In the genomic region with DNA sequence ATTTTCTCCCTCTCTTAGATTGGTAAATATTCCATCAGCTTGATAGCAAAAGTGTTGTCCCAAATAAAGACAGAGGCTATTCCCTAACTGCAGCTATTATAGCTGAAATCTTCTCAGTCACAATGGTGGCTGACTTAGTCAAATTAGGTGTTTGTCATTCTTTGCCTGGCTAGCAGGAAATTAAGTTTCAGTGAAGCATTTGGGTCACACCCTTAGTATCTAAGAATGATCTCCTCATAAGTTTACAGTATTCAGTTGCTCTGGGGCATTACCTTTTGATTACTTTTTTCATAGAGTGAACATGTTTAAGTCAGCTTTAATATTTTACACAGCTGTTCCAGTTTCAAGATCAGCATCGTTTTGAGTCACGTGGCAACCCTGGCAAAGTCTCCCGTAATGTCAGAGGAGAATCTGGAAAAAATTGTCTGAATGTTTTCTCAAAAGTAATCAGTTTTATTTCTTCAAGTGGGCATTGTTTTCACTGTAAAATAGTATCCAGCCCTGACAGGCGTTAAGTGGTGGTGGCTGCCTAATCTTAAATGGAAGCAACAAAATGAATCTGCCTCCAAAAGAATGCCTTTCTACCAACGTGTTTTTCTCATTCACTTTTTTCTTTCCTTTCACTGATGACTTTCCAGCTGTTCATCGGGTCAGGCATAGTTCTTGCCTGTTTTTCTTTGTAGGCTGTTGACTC, we compare ENCODE assay signal across 17 cellular contexts.
A peak's percentile ranks its signal among the peaks of the same experiment; 100 is the strongest.
DNase-seq lines count a peak whose midpoint lies in the region; ATAC-seq, FAIRE-seq and TF ChIP-seq lines count a peak whose summit lies in the region.
"Had no signal": no experiment of that assay in that cellular context is flagged by ENCODE, and none has a peak within 500 bp of the region (broad histone marks: within the 10 kb centered on the region; RNA-seq: fewer than 3 reads in every experiment).

No MANE protein-coding gene starts in this region.

- H3K27me3 ChIP-seq in adipocyte (replicated peaks; ENCODE audit: control insufficient read depth, insufficient read depth, low read length) (no peaks in the 10 kb centered on the region), gastroesophageal sphincter (no peaks in the 10 kb centered on the region), rectal smooth muscle tissue (ENCODE audit: control insufficient read depth, insufficient read depth, low read length) (no peaks in the 10 kb centered on the region), small intestine (ENCODE audit: control insufficient read depth in 2 of 2, insufficient read depth in 2 of 2, low read length in 2 of 2) (no peaks in the 10 kb centered on the region)
- H3K27me3 ChIP-seq: breast epithelium, spleen had no signal

- ATAC-seq in gastroesophageal sphincter (no peak), omental fat pad (ENCODE audit: low FRiP score) (no peak), WTC11 (no peak)
- ATAC-seq: left lobe of liver, SK-N-SH treated with all-trans-retinoic acid at 6 μM for 48 hours had no signal

- no peak for TF ChIP-seq POLR2A in gastroesophageal sphincter (IDR thresholded peaks at IDR 0.05)

- H3K27ac Mint-ChIP-seq in WTC11 = no peak overlapping the region; the same call in none of the 2 replicates
- H3K27ac Mint-ChIP-seq: endodermal cell had no signal

- CTCF ChIA-PET in WTC11 (lab: Charles Lee) = interaction anchor here (1.2 kb wide), 1 partner anchor 176 kb away, joined by 5 read pairs; no protein-coding TSS in a partner anchor

- H3K4me1 Mint-ChIP-seq in WTC11 = peaks cover 48% of the 10 kb centered on the region

- no peak for FAIRE-seq in small intestine (lab: Jason Lieb, UNC)

- H3K27ac ChIP-seq in gastroesophageal sphincter (no peak overlapping the region), rectal smooth muscle tissue (ENCODE audit: low read depth, low read length) (no peak overlapping the region), small intestine (ENCODE audit: low read depth in 1 of 2, low read length in 1 of 2) (no peak overlapping the region)
- H3K27ac ChIP-seq: breast epithelium, spleen had no signal

- peaks cover 6% of the 10 kb centered on the region; the same call in 1 of the 2 replicates for H3K36me3 Mint-ChIP-seq in WTC11

- DNase-seq in ELR (ENCODE audit: low read depth) = peak; percentile 5
- DNase-seq in adipocyte (ENCODE audit: low read depth) = peak; percentile 41
- no peak for DNase-seq in NCI-H774 (lab: John Stamatoyannopoulos, UW)
- DNase-seq in omental fat pad (ENCODE audit: low spot score) = no peak
- DNase-seq in WTC11 (ENCODE audit: low spot score) = no peak
- DNase-seq in small intestine = no peak
- DNase-seq: activated gamma-delta T cell; endodermal cell; NCI-H1092 treated with DMSO at 0.1 percent for 48 hours; NCI-H2171 treated with DMSO at 0.1 percent for 48 hours; NK-92 treated with Interleukin-12 subunit alpha and Interleukin-12 subunit beta, amount 100 ng/mL, for 24 hours; spleen had no signal

- H3K36me3 ChIP-seq in adipocyte (ENCODE audit: control insufficient read depth, insufficient read depth, low read length, severe bottlenecking) (no peaks in the 10 kb centered on the region), gastroesophageal sphincter (no peaks in the 10 kb centered on the region), rectal smooth muscle tissue (ENCODE audit: control insufficient read depth, insufficient read depth, low read length) (no peaks in the 10 kb centered on the region), small intestine (ENCODE audit: control insufficient read depth in 2 of 2, insufficient read depth in 2 of 2, low read length in 2 of 2) (no peaks in the 10 kb centered on the region)
- H3K36me3 ChIP-seq: breast epithelium, spleen had no signal

- no peak for TF ChIP-seq EP300 in gastroesophageal sphincter (IDR thresholded peaks at IDR 0.05)

- peak overlapping the region; percentile 15 for H3K9ac ChIP-seq in adipocyte (ENCODE audit: low read length)
- H3K9ac ChIP-seq in rectal smooth muscle tissue (ENCODE audit: low read length) = no peak overlapping the region

- peak overlapping the region; percentile 66 for H3K4me3 ChIP-seq in adipocyte (ENCODE audit: low read length)
- H3K4me3 ChIP-seq in gastroesophageal sphincter = peak overlapping the region; percentile 11 to 19
- peak overlapping the region; percentile 8 for H3K4me3 ChIP-seq in rectal smooth muscle tissue (ENCODE audit: low read length)
- no peak overlapping the region for H3K4me3 ChIP-seq in small intestine (ENCODE audit: low read depth in 1 of 2, low read length in 2 of 2)
- H3K4me3 ChIP-seq: spleen had no signal

- H3K4me1 ChIP-seq in adipocyte (ENCODE audit: control insufficient read depth, insufficient read depth, low read length) (peaks cover 10% of the 10 kb centered on the region), gastroesophageal sphincter (peaks cover 0 to 12% (median 0%) of the 10 kb centered on the region in 3 donors), rectal smooth muscle tissue (ENCODE audit: control insufficient read depth, insufficient read depth, low read length) (peaks cover 2% of the 10 kb centered on the region), small intestine (ENCODE audit: control insufficient read depth in 2 of 2, insufficient read depth in 1 of 2, low read depth in 1 of 2, low read length in 1 of 2) (no peaks in the 10 kb centered on the region)
- H3K4me1 ChIP-seq: breast epithelium, spleen had no signal

- H3K9me3 ChIP-seq in adipocyte (ENCODE audit: control insufficient read depth, low read length) (no peaks in the 10 kb centered on the region), gastroesophageal sphincter (no peaks in the 10 kb centered on the region), small intestine (ENCODE audit: control insufficient read depth, low read depth) (no peaks in the 10 kb centered on the region)
- H3K9me3 ChIP-seq: breast epithelium, spleen had no signal

- POLR2A ChIA-PET in WTC11 (lab: Charles Lee) = no interaction called here

- WGBS in gastroesophageal sphincter (ENCODE audit: low coverage in 1 of 2), 2 donors = 4 to 5% methylated on average over 3 to 6 of the region's 6 CpGs
- WGBS in small intestine, 3 donors = 36 to 59% (median 52%) methylated on average over 6 of the region's 6 CpGs

- no peak overlapping the region for H3K4me3 Mint-ChIP-seq in WTC11
- H3K4me3 Mint-ChIP-seq: endodermal cell had no signal

- peaks cover 10% of the 10 kb centered on the region for H3K9me3 Mint-ChIP-seq in WTC11
- H3K9me3 Mint-ChIP-seq: endodermal cell had no signal

- TF ChIP-seq CTCF in gastroesophageal sphincter (IDR thresholded peaks at IDR 0.05) = no peak
- no peak for TF ChIP-seq CTCF in omental fat pad (IDR thresholded peaks at IDR 0.05)
- TF ChIP-seq CTCF in WTC11 (IDR thresholded peaks at IDR 0.05) = no peak

- H3K27me3 Mint-ChIP-seq in WTC11 (ENCODE audit: low read depth) = no peaks in the 10 kb centered on the region

TF ChIP-seq in WTC11, 78 proteins besides CTCF, POLR2A, EP300 and RAD21:
- TF ChIP-seq NR2C2 (CRISPR knock-in tag; IDR thresholded peaks at IDR 0.05) (no peak), CREM (CRISPR knock-in tag; IDR thresholded peaks at IDR 0.05) (no peak), CREB1 (CRISPR knock-in tag; IDR thresholded peaks at IDR 0.05) (no peak)
TF ChIP-seq in WTC11: peak in this region for 0.

Comparison
In these comparisons a context has a peak if more than half of its experiments do, and no peak if none do; other contexts are left out.
1. DNase-seq: peak in ELR (single experiment) and adipocyte (single experiment); none in NCI-H774 (single experiment), omental fat pad (single experiment), WTC11 (single experiment) and small intestine (single experiment).
2. H3K4me3 ChIP-seq: peak in adipocyte (single experiment), gastroesophageal sphincter (2 of 2) and rectal smooth muscle tissue (single experiment); none in small intestine (0 of 2).